8 cellular contexts compared by ENCODE assay signal in genomic region chr14:25400607-25401206, GRCh38.
A peak's percentile ranks its signal among the peaks of the same experiment; 100 is the strongest.
DNase-seq lines count a peak whose midpoint lies in the region; ATAC-seq and TF ChIP-seq lines count a peak whose summit lies in the region.

No MANE protein-coding gene starts in this region.

- no peak overlapping the region for H3K27ac ChIP-seq in gastrocnemius medialis

- H3K36me3 Mint-ChIP-seq in activated T-cell treated with anti-CD3 and anti-CD28 coated beads, Interleukin-2, amount 50 U/mL, for 24 hours (ENCODE audit: low read depth) = no peaks in the 10 kb centered on the region
- no peaks in the 10 kb centered on the region for H3K36me3 Mint-ChIP-seq in activated B cell treated with CpG ODN at 0.5 μM for 24 hours (ENCODE audit: low read depth)

- no peaks in the 10 kb centered on the region for H3K9me3 ChIP-seq in gastrocnemius medialis

- H3K4me1 Mint-ChIP-seq in activated T-cell treated with anti-CD3 and anti-CD28 coated beads, Interleukin-2, amount 50 U/mL, for 24 hours (ENCODE audit: low read depth) = peaks cover 4% of the 10 kb centered on the region
- H3K4me1 Mint-ChIP-seq in activated B cell treated with CpG ODN at 0.5 μM for 24 hours = no peaks in the 10 kb centered on the region

- no peak overlapping the region for H3K4me3 Mint-ChIP-seq in activated T-cell treated with anti-CD3 and anti-CD28 coated beads, Interleukin-2, amount 50 U/mL, for 24 hours
- H3K4me3 Mint-ChIP-seq in activated B cell treated with CpG ODN at 0.5 μM for 24 hours = no peak overlapping the region

- TF ChIP-seq CTCF in activated B cell treated with CpG ODN at 0.5 μM for 24 hours (IDR thresholded peaks at IDR 0.05) (peak; percentile 16), gastrocnemius medialis (IDR thresholded peaks at IDR 0.05 in 4 of 5, conservative IDR thresholded peaks at IDR 0.05 in 1 of 5) (peak in 3 of 5 experiments; percentile 15 to 44 (median 36))

- peaks cover 3% of the 10 kb centered on the region for H3K27me3 Mint-ChIP-seq in activated T-cell treated with anti-CD3 and anti-CD28 coated beads, Interleukin-2, amount 50 U/mL, for 24 hours
- H3K27me3 Mint-ChIP-seq in activated B cell treated with CpG ODN at 0.5 μM for 24 hours = peaks cover 1% of the 10 kb centered on the region

- CTCF ChIA-PET in activated B cell treated with CpG ODN at 0.5 μM for 24 hours (lab: Charles Lee) = no interaction called here

- no peaks in the 10 kb centered on the region for H3K36me3 ChIP-seq in gastrocnemius medialis

- intact Hi-C loops in activated B cell treated with CpG ODN at 0.5 μM for 24 hours (cut with micrococcal nuclease) = no loop called here
- intact Hi-C loops in gastrocnemius medialis (cut with DNase I; ENCODE audit: low total_unique reads) = no loop called here

- POLR2A ChIA-PET in activated B cell treated with CpG ODN at 0.5 μM for 24 hours (lab: Charles Lee) = no interaction called here

- H3K4me3 ChIP-seq in gastrocnemius medialis = no peak overlapping the region

- no peak overlapping the region for H3K27ac Mint-ChIP-seq in activated T-cell treated with anti-CD3 and anti-CD28 coated beads, Interleukin-2, amount 50 U/mL, for 24 hours
- H3K27ac Mint-ChIP-seq in activated B cell treated with CpG ODN at 0.5 μM for 24 hours = no peak overlapping the region

- H3K4me1 ChIP-seq in gastrocnemius medialis = no peaks in the 10 kb centered on the region

- in situ Hi-C loops in gastrocnemius medialis (cut with MboI; ENCODE audit: low sequenced_read_pairs in 4 of 4) = no loop called here

- peak; percentile 8 for DNase-seq in activated T-cell treated with anti-CD3 and anti-CD28 coated beads for 48 hours (ENCODE audit: low read depth)
- no peak for DNase-seq in activated T-cell treated with anti-CD3 and anti-CD28 coated beads, Interleukin-2, amount 50 U/mL, for 24 hours
- DNase-seq in NCI-H2196 (lab: John Stamatoyannopoulos, UW; ENCODE audit: unreplicated experiment) = peak; percentile 45
- DNase-seq in activated B cell treated with CpG ODN at 0.5 μM for 24 hours = no peak
- peak; percentile 58 for DNase-seq in globus pallidus (ENCODE audit: low spot score)
- no peak for DNase-seq in gastrocnemius medialis
- DNase-seq in HuH-7.5 (ENCODE audit: low spot score) = no peak

- no peaks in the 10 kb centered on the region for H3K9me3 Mint-ChIP-seq in activated T-cell treated with anti-CD3 and anti-CD28 coated beads, Interleukin-2, amount 50 U/mL, for 24 hours
- H3K9me3 Mint-ChIP-seq in activated B cell treated with CpG ODN at 0.5 μM for 24 hours = no peaks in the 10 kb centered on the region

- no peaks in the 10 kb centered on the region for H3K27me3 ChIP-seq in gastrocnemius medialis

- ATAC-seq in HG02798 (IDR thresholded peaks at IDR 0.05; ENCODE audit: poor library complexity, unreplicated experiment) (peak; percentile 76), activated B cell treated with CpG ODN at 0.5 μM for 24 hours (ENCODE audit: low read depth) (no peak), gastrocnemius medialis (no peak)

- no peak for TF ChIP-seq POLR2A in gastrocnemius medialis (IDR thresholded peaks at IDR 0.05)

Comparison
In these comparisons a context has a peak if more than half of its experiments do, and no peak if none do; other contexts are left out.
1. DNase-seq: peak in activated T-cell treated with anti-CD3 and anti-CD28 coated beads for 48 hours (single experiment), NCI-H2196 (single experiment) and globus pallidus (single experiment); none in activated T-cell treated with anti-CD3 and anti-CD28 coated beads, Interleukin-2, amount 50 U/mL, for 24 hours (single experiment), activated B cell treated with CpG ODN at 0.5 μM for 24 hours (single experiment), gastrocnemius medialis (0 of 2) and HuH-7.5 (single experiment).